8 cellular contexts compared by ENCODE assay signal in the genomic region with DNA sequence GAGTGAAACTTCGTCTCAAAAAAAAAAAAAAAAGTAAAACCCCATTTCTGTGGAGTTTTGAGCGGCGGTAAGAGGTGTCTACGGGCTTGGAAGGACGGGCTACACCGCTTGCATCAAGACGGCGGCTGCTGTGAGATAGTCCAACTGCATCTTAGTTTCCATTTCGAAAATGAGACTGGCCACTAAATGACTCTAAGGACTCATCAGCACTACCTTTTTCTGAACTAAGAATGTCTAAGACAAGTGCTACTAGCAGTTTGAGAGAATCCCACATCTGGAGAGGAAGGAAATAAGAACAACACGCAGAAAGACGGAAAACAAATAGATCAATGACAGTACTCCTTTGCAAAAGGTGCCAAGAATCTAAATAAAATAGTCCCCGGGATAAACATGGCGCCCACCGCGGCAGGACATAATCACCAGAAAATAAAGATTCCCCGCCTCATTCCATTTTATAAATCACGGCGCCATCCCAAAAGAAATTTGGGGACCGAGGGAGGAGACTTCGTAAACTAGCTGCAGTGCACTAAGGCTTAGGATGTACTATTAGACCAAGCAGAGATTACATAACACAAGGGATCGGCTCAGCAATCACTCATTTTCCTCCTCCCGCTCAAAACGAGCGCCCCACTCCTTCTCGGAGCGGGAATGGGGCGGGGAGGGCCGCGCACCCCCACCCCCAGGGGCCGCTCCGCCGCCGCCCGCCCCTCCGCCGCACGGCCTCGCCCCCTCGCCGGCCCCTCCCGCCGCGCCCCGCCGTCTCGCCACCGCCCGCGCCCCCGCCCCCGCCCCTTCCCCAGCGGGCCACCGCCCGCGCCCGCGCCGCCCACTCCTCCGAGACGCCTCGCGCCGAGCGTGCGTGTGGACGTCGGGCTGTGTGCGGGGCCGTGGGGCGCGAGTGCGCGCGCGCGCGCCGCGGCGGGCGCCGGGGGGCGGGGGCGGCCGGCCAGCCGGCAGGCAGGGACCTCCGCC. TPM values are rescaled to one million over a fixed set of nuclear protein-coding genes. Genes with fewer than 3 reads are reported as not detected.
DNase-seq lines count a peak whose midpoint lies in the region; TF ChIP-seq lines count a peak whose summit lies in the region.

No MANE protein-coding gene starts in this region.

- peak; percentile 76 for DNase-seq in Calu3
- DNase-seq in H9 = peak; percentile 40
- peak; percentile 66 for DNase-seq in NCI-H1105 (lab: John Stamatoyannopoulos, UW)
- DNase-seq in SW 1271 (lab: John Stamatoyannopoulos, UW) = peak; percentile 41 to 77
- peak; percentile 68 to 89 for DNase-seq in cardiac muscle cell (ENCODE audit: low read depth in 1 of 2, low spot score in 1 of 2)
- peak; percentile 62 for DNase-seq in ureter (ENCODE audit: low spot score)

- no peak overlapping the region for H2BK20ac ChIP-seq in H9 (ENCODE audit: low read depth, low read length, poor library complexity, severe bottlenecking)

- H3K9ac ChIP-seq in H9 (ENCODE audit: extremely low read depth, insufficient read length, low read length) (peak overlapping the region; percentile 96), parathyroid adenoma (peak overlapping the region; percentile 46)

- peak overlapping the region; percentile 78 for H3K4me3 Mint-ChIP-seq in Calu3 (ENCODE audit: low read depth, unreplicated experiment)
- peak overlapping the region; percentile 77 to 87 for H3K4me3 Mint-ChIP-seq in H9

- no peak for TF ChIP-seq CTCF in Calu3 (IDR thresholded peaks at IDR 0.05; ENCODE audit: unreplicated experiment)
- no peak for TF ChIP-seq CTCF in H9 (conservative IDR thresholded peaks at IDR 0.05)
- no peak for TF ChIP-seq CTCF in cardiac muscle cell (IDR thresholded peaks at IDR 0.05; ENCODE audit: low read depth, low read length)
- TF ChIP-seq CTCF in parathyroid adenoma (IDR thresholded peaks at IDR 0.05) = no peak

- H3K4me3 ChIP-seq in cardiac muscle cell (peak overlapping the region; percentile 66), parathyroid adenoma (ENCODE audit: low read depth, low read length) (peak overlapping the region; percentile 84)

- no peak overlapping the region for H3T11ph ChIP-seq in H9 (ENCODE audit: low read length)

- H3K36me3 ChIP-seq in cardiac muscle cell (no peaks in the 10 kb centered on the region), parathyroid adenoma (ENCODE audit: control insufficient read depth, insufficient read depth, low read length) (no peaks in the 10 kb centered on the region)

- H4K5ac ChIP-seq in H9 (ENCODE audit: insufficient read length, low read depth, low read length) = no peak overlapping the region

- H4K8ac ChIP-seq in H9 (replicated peaks; ENCODE audit: insufficient read length, low read depth, low read length) = no peak overlapping the region

- peaks cover 6% of the 10 kb centered on the region for H3K79me1 ChIP-seq in H9 (ENCODE audit: insufficient read depth, low read depth, low read length, poor library complexity, severe bottlenecking)

- H3K14ac ChIP-seq in H9 (ENCODE audit: insufficient read depth, low read length) = peak overlapping the region; percentile 24; the same call in 1 of the 2 replicates

- H2AFZ ChIP-seq in H9 (ENCODE audit: low read length) = no peak overlapping the region
- H2AFZ ChIP-seq in parathyroid adenoma = peak overlapping the region; percentile 60

- H3K4me1 Mint-ChIP-seq in Calu3 (ENCODE audit: low read depth, unreplicated experiment) (no peaks in the 10 kb centered on the region), H9 (peaks cover 9 to 13% of the 10 kb centered on the region in 2 experiments)

- H3K27ac ChIP-seq in H9 (ENCODE audit: insufficient read length, low read depth, low read length) (peak overlapping the region; percentile 67), adipose tissue (ENCODE audit: low read depth, low read length) (peak overlapping the region; percentile 99), cardiac muscle cell (peak overlapping the region; percentile 90), parathyroid adenoma (peak overlapping the region; percentile 93)

- H3K9me3 Mint-ChIP-seq in Calu3 (ENCODE audit: low read depth, unreplicated experiment) (no peaks in the 10 kb centered on the region), H9 (no peaks in the 10 kb centered on the region)

- H4K20me1 ChIP-seq in H9 (ENCODE audit: control insufficient read depth, insufficient read depth, insufficient read length) = no peaks in the 10 kb centered on the region

- CTCF ChIA-PET in Calu3 (lab: Charles Lee) = interaction anchor here (0.6 to 0.7 kb wide), 3 partner anchors 56 to 177 kb away, joined by 4 to 6 read pairs (median 4); no protein-coding TSS in a partner anchor

- peak overlapping the region; percentile 28 for H3K18ac ChIP-seq in H9 (ENCODE audit: insufficient read length, low read depth, low read length)

- no peak overlapping the region for H2BK15ac ChIP-seq in H9 (ENCODE audit: low read depth, low read length)

- H2AK5ac ChIP-seq in H9 (ENCODE audit: insufficient read length, low read length) = no peak overlapping the region

- H3K27me3 Mint-ChIP-seq in Calu3 (ENCODE audit: unreplicated experiment) = no peaks in the 10 kb centered on the region
- peaks cover 19% of the 10 kb centered on the region for H3K27me3 Mint-ChIP-seq in H9 (ENCODE audit: low read depth)

- H3K4me1 ChIP-seq in H9 (ENCODE audit: insufficient read depth, low read length) (no peaks in the 10 kb centered on the region; the same call in 1 of the 2 replicates), cardiac muscle cell (ENCODE audit: low read depth) (peaks cover 17% of the 10 kb centered on the region), parathyroid adenoma (peaks cover 4% of the 10 kb centered on the region)

- H3K79me2 ChIP-seq in H9 (ENCODE audit: insufficient read depth, low read length) (peaks cover 30% of the 10 kb centered on the region; the same call in 1 of the 2 replicates), parathyroid adenoma (peaks cover 8% of the 10 kb centered on the region)

- no peak overlapping the region for H2BK120ac ChIP-seq in H9 (ENCODE audit: low read depth, low read length, poor library complexity, severe bottlenecking)

- WGBS in H9 (ENCODE audit: extremely low coverage, insufficient read length, low lambda C conversion rate) = no CpG with 5 or more reads among the region's 87 CpGs
- 0 to 1% (median 0%) methylated on average over 32 to 86 of the region's 87 CpGs for WGBS in adipose tissue, 3 donors

- no peak overlapping the region for H2BK12ac ChIP-seq in H9 (ENCODE audit: insufficient read length, low read depth, low read length)

- BruUV-seq in Calu3 (replicated peaks; lab: Mats Ljungman, UMichigan) = TSS peak; percentile 42

- peak overlapping the region; percentile 91 for H3K4me2 ChIP-seq in H9 (ENCODE audit: insufficient read depth, insufficient read length, low read length)
- H3K4me2 ChIP-seq in parathyroid adenoma (ENCODE audit: low read length) = peak overlapping the region; percentile 92

- no peak overlapping the region; the same call in 1 of the 2 replicates for H3K4ac ChIP-seq in H9 (ENCODE audit: low read depth, low read length)

- intact Hi-C loops in Calu3 (cut with micrococcal nuclease; ENCODE audit: unreplicated experiment) = no loop called here

- H4K91ac ChIP-seq in H9 (ENCODE audit: insufficient read length, low read depth, low read length) = no peak overlapping the region

- no peak overlapping the region for H3K23ac ChIP-seq in H9 (ENCODE audit: insufficient read length, low read depth, low read length)

- no peak overlapping the region for H2BK5ac ChIP-seq in H9 (ENCODE audit: insufficient read length, low read length)

- H3K27me3 ChIP-seq in H9 (ENCODE audit: insufficient read depth, low read length) (no peaks in the 10 kb centered on the region), cardiac muscle cell (peaks cover 17% of the 10 kb centered on the region), parathyroid adenoma (ENCODE audit: control insufficient read depth, insufficient read depth, low read length) (no peaks in the 10 kb centered on the region)

- H3K36me3 Mint-ChIP-seq in Calu3 (ENCODE audit: insufficient read depth, unreplicated experiment) (peaks cover 34% of the 10 kb centered on the region), H9 (ENCODE audit: insufficient read depth in 1 of 3, low read depth in 3 of 3) (peaks cover 0 to 5% (median 0%) of the 10 kb centered on the region in 3 experiments; a peak in 3 of 7 replicates)

- H3K9me3 ChIP-seq in H9 (ENCODE audit: control insufficient read depth, low read depth, low read length) (no peaks in the 10 kb centered on the region), cardiac muscle cell (ENCODE audit: low read depth) (no peaks in the 10 kb centered on the region), parathyroid adenoma (ENCODE audit: control insufficient read depth, low read length) (no peaks in the 10 kb centered on the region)

- H3K27ac Mint-ChIP-seq in Calu3 (ENCODE audit: unreplicated experiment) (peak overlapping the region; percentile 82), H9 (peak overlapping the region; percentile 49 to 99 (median 98))

- H3K56ac ChIP-seq in H9 (ENCODE audit: insufficient read length, low read depth, low read length) = no peak overlapping the region

- peaks cover 5% of the 10 kb centered on the region for H3K23me2 ChIP-seq in H9 (ENCODE audit: insufficient read length, low read depth, low read length, poor library complexity, severe bottlenecking)

RNA-seq across cellular contexts. Expression of gene POGZ, which starts 1.1 kb away (rescaled TPM):
- 118 and 128 TPM in 2 replicates for total RNA-seq in Calu3 (2022)
- total RNA-seq in H9 (2021) = 93.0 and 102 TPM in 2 replicates
- polyA plus RNA-seq in adipose tissue = 10 to 100 TPM; 10.8 to 17.6 (median 16.8) TPM
- 29.0 and 48.6 TPM in 2 replicates for total RNA-seq in cardiac muscle cell
- polyA plus RNA-seq in cardiac muscle cell = 30.8 and 35.1 TPM in 2 replicates
- 175 TPM for total RNA-seq in ureter

RNA-seq across cellular contexts. Expression of gene CGN, which starts 53.0 kb away (rescaled TPM):
- total RNA-seq in Calu3 (2022) (113 and 131 TPM in 2 replicates), H9 (2021) (29.9 and 30.9 TPM in 2 replicates), cardiac muscle cell (4.3 and 4.9 TPM in 2 replicates), ureter (67.4 TPM)
- polyA plus RNA-seq in adipose tissue (10 to 100 TPM in 1 of 3 donors, 1 to 10 TPM in 2; 2.0 to 28.7 (median 2.1) TPM), cardiac muscle cell (1.2 and 2.0 TPM in 2 replicates)

RNA-seq across cellular contexts. Expression of gene PSMB4, which starts 58.8 kb away (rescaled TPM):
- total RNA-seq in Calu3 (2022) = 355 and 411 TPM in 2 replicates
- total RNA-seq in H9 (2021) = 413 and 429 TPM in 2 replicates
- 100 to 1,000 TPM; 145 to 348 (median 335) TPM for polyA plus RNA-seq in adipose tissue
- 220 and 354 TPM in 2 replicates for total RNA-seq in cardiac muscle cell
- 71.1 and 104 TPM in 2 replicates for polyA plus RNA-seq in cardiac muscle cell
- 205 TPM for total RNA-seq in ureter

Comparison
In these comparisons a context has a peak if more than half of its experiments do, and no peak if none do; other contexts are left out.
1. Peak in every context shown above with its lines: DNase-seq, H3K4me3 ChIP-seq and H3K27ac ChIP-seq.